In the genomic region with DNA sequence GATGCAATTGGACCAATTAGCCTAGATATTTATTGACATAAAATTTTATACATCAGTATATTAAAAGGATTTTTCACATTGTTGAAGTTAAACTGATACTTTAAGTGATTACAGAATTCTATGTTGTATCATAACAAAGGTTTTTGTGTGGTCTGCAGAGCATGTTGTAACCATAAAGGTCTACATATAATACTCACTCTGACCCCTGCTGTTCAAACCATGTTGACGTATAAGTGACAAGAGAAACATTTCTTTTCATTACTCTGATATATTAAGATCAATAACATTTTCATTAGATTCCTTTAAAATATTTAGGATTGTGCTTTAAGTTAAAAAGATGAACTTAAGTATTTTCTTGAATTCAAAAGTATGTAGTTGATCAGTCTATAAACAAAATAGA, we compare ENCODE assay signal across 10 cellular contexts.
A peak's percentile ranks its signal among the peaks of the same experiment; 100 is the strongest.
DNase-seq lines count a peak whose midpoint lies in the region; ATAC-seq, FAIRE-seq and TF ChIP-seq lines count a peak whose summit lies in the region.
"Had no signal": no experiment of that assay in that cellular context is flagged by ENCODE, and none has a peak within 500 bp of the region (broad histone marks: within the 10 kb centered on the region; RNA-seq: fewer than 3 reads in every experiment).

No MANE protein-coding gene starts in this region.

- TF ChIP-seq POLR2A in heart left ventricle (IDR thresholded peaks at IDR 0.05) = no peak

- no peak overlapping the region for H3K4me2 ChIP-seq in Karpas-422 (ENCODE audit: low read depth, low read length, poor library complexity, severe bottlenecking)

- intact Hi-C loops in heart left ventricle (cut with DNase I) (loop anchor here in 3 of 10 donors (5.0 kb wide), 3 partner anchors 53 to 393 kb away; a partner anchor contains a TSS), left ventricle myocardium superior (cut with micrococcal nuclease) (no loop called here)

- H3K27ac ChIP-seq in heart left ventricle (no peak overlapping the region), Karpas-422 (ENCODE audit: low read length) (no peak overlapping the region), VCaP (no peak overlapping the region), small intestine (ENCODE audit: low read depth in 1 of 2, low read length in 1 of 2) (no peak overlapping the region)
- H3K27ac ChIP-seq: right atrium auricular region, tibial nerve had no signal

- no peaks in the 10 kb centered on the region for H3K9me2 ChIP-seq in Karpas-422 (replicated peaks; ENCODE audit: insufficient read depth, low read length)

- TF ChIP-seq CTCF in heart left ventricle (IDR thresholded peaks at IDR 0.05) (peak in 11 of 12 donors; percentile 5 to 55 (median 37)), VCaP (conservative IDR thresholded peaks at IDR 0.05) (peak; percentile 67)

- H3K4me3 ChIP-seq in heart left ventricle (no peak overlapping the region), Karpas-422 (ENCODE audit: low read length) (no peak overlapping the region), small intestine (ENCODE audit: low read depth in 1 of 2, low read length in 2 of 2) (no peak overlapping the region)
- H3K4me3 ChIP-seq: right atrium auricular region, tibial nerve had no signal

- H3K79me2 ChIP-seq in Karpas-422 (ENCODE audit: low read length) = no peaks in the 10 kb centered on the region

- H3K9me3 ChIP-seq in heart left ventricle = no peaks in the 10 kb centered on the region
- no peaks in the 10 kb centered on the region for H3K9me3 ChIP-seq in Karpas-422 (ENCODE audit: low read length)
- H3K9me3 ChIP-seq in small intestine (ENCODE audit: control insufficient read depth, low read depth) = no peaks in the 10 kb centered on the region
- H3K9me3 ChIP-seq: right atrium auricular region, tibial nerve had no signal

- H3K9ac ChIP-seq in Karpas-422 (ENCODE audit: low read length) = no peak overlapping the region

- no peaks in the 10 kb centered on the region for H4K20me1 ChIP-seq in Karpas-422 (ENCODE audit: insufficient read depth, low read depth, low read length)

- no peak overlapping the region for H2AFZ ChIP-seq in Karpas-422 (ENCODE audit: low read length)

- peak in 1 of 4 donors; percentile 69 for ATAC-seq in heart left ventricle
- no peak for ATAC-seq in left ventricle myocardium superior
- no peak for ATAC-seq in GM18519 (IDR thresholded peaks at IDR 0.05; ENCODE audit: low FRiP score, unreplicated experiment)
- ATAC-seq in GM21737 (IDR thresholded peaks at IDR 0.05; ENCODE audit: unreplicated experiment) = no peak

- WGBS in heart left ventricle, 4 donors = 0 to 34% (median 11%) methylated on average over 1 of the region's 1 CpG
- WGBS in small intestine, 3 donors = 11 to 30% (median 22%) methylated on average over 1 of the region's 1 CpG

- H3K36me3 ChIP-seq in heart left ventricle (no peaks in the 10 kb centered on the region), Karpas-422 (ENCODE audit: insufficient read depth, low read length) (no peaks in the 10 kb centered on the region), small intestine (ENCODE audit: control insufficient read depth in 2 of 2, insufficient read depth in 2 of 2, low read length in 2 of 2) (no peaks in the 10 kb centered on the region)
- H3K36me3 ChIP-seq: right atrium auricular region, tibial nerve had no signal

- DNase-seq in heart left ventricle = no peak
- DNase-seq in left ventricle myocardium superior = no peak
- DNase-seq in Karpas-422 = peak; percentile 57
- DNase-seq in small intestine = peak; percentile 44
- DNase-seq in islet precursor cell = no peak

- H3K4me1 ChIP-seq in heart left ventricle (peaks cover 0 to 11% (median 0%) of the 10 kb centered on the region in 12 donors), Karpas-422 (ENCODE audit: low read length) (no peaks in the 10 kb centered on the region), small intestine (ENCODE audit: control insufficient read depth in 2 of 2, insufficient read depth in 1 of 2, low read depth in 1 of 2, low read length in 1 of 2) (no peaks in the 10 kb centered on the region)
- H3K4me1 ChIP-seq: right atrium auricular region, tibial nerve had no signal

- no peaks in the 10 kb centered on the region for H3K27me3 ChIP-seq in heart left ventricle
- H3K27me3 ChIP-seq in Karpas-422 (ENCODE audit: low read length) = no peaks in the 10 kb centered on the region
- H3K27me3 ChIP-seq in small intestine (ENCODE audit: control insufficient read depth in 2 of 2, insufficient read depth in 2 of 2, low read length in 2 of 2) = no peaks in the 10 kb centered on the region
- H3K27me3 ChIP-seq: right atrium auricular region, tibial nerve had no signal

- FAIRE-seq in small intestine (lab: Jason Lieb, UNC) = peak; percentile 78

Comparison
In these comparisons a context has a peak if more than half of its experiments do, and no peak if none do; other contexts are left out.
1. DNase-seq: peak in Karpas-422 (single experiment) and small intestine (single experiment); none in heart left ventricle (0 of 5), left ventricle myocardium superior (single experiment) and islet precursor cell (single experiment).